34 cellular contexts compared by ENCODE assay signal in the genomic region with DNA sequence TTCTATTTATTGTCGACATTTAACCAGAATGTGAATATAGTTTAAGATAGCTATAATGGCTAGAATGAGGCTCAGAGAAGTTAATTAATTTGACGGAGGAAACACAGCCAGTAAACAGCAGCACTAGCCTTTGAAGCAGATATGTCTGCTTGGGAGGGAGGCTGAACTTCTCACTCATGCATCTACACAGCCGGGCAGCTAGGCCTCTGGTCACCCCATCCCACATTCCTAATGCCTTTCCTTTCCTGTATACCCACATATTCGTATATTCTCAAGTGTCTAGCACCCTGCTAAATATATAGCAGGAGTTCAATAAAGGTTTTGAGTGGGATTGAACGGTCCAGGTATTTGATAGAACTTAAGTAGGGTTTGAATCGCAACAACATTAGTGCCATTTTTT.
DNase-seq lines count a peak whose midpoint lies in the region; ATAC-seq, FAIRE-seq and TF ChIP-seq lines count a peak whose summit lies in the region.
"Had no signal": no experiment of that assay in that cellular context is flagged by ENCODE, and none has a peak within 500 bp of the region (broad histone marks: within the 10 kb centered on the region; RNA-seq: fewer than 3 reads in every experiment).

No MANE protein-coding gene starts in this region.

- POLR2A ChIA-PET in A549 (lab: Yijun Ruan, JAX), result interaction anchor here (0.6 kb wide), 1 partner anchor 16 kb away, joined by 3 read pairs; no protein-coding TSS in a partner anchor
- POLR2A ChIA-PET in HEK293 (lab: Yijun Ruan, JAX), result no interaction called here

- FAIRE-seq in A549 (lab: Jason Lieb, UNC), result no peak
- FAIRE-seq: A204.1, D721Med had no signal

- H3K9me3 Mint-ChIP-seq in glutamatergic neuron (ENCODE audit: unreplicated experiment), result peaks cover 2% of the 10 kb centered on the region
- H3K9me3 Mint-ChIP-seq: CD4-positive, alpha-beta T cell; CD8-positive, alpha-beta memory T cell; CD8-positive, alpha-beta T cell had no signal

- intact Hi-C loops in esophagus muscularis mucosa (cut with DNase I), result no loop called here
- intact Hi-C loops in thyroid gland (cut with DNase I), result no loop called here

- H3K27me3 ChIP-seq in esophagus muscularis mucosa (no peaks in the 10 kb centered on the region), thyroid gland (no peaks in the 10 kb centered on the region)
- H3K27me3 ChIP-seq: BE2C; BLaER1; BLaER1 treated with 17β-estradiol and CSF1 and Interleukin-3, amounts not matched to agents 10 nM and 100 nM had no signal

- TF ChIP-seq POLR2A in A549 (IDR thresholded peaks at IDR 0.05; ENCODE audit: low read length), result no peak
- no peak for TF ChIP-seq POLR2A in esophagus muscularis mucosa (IDR thresholded peaks at IDR 0.05; ENCODE audit: low read depth)
- TF ChIP-seq POLR2A in thyroid gland (IDR thresholded peaks at IDR 0.05), result no peak

- H3K4me1 ChIP-seq in A549 (peaks cover 6% of the 10 kb centered on the region; the same call in 1 of the 3 replicates), HEK293 (ENCODE audit: control insufficient read depth, insufficient read depth, low read length) (peaks cover 9% of the 10 kb centered on the region), esophagus muscularis mucosa (peaks cover 0 to 8% (median 6%) of the 10 kb centered on the region in 4 donors), thyroid gland (no peaks in the 10 kb centered on the region)
- H3K4me1 ChIP-seq: BE2C; BLaER1; BLaER1 treated with 17β-estradiol and CSF1 and Interleukin-3, amounts not matched to agents 10 nM and 100 nM; Caco-2 had no signal

- H3K4me3 Mint-ChIP-seq in glutamatergic neuron (ENCODE audit: unreplicated experiment), result no peak overlapping the region
- H3K4me3 Mint-ChIP-seq: B cell; CD14-positive monocyte; CD4-positive, alpha-beta memory T cell; CD4-positive, alpha-beta T cell; CD4-positive, CD25-positive, alpha-beta regulatory T cell; CD8-positive, alpha-beta memory T cell; CD8-positive, alpha-beta T cell had no signal

- no peak overlapping the region for H3K27ac Mint-ChIP-seq in glutamatergic neuron (ENCODE audit: unreplicated experiment)
- H3K27ac Mint-ChIP-seq: B cell; CD4-positive, alpha-beta memory T cell; CD4-positive, alpha-beta T cell; CD4-positive, CD25-positive, alpha-beta regulatory T cell; CD8-positive, alpha-beta memory T cell; CD8-positive, alpha-beta T cell had no signal

- H3K27ac ChIP-seq in A549 (no peak overlapping the region), HEK293 (ENCODE audit: extremely low read depth, low read depth, low read length) (no peak overlapping the region), esophagus muscularis mucosa (replicated peaks in 1 of 4) (no peak overlapping the region), thyroid gland (no peak overlapping the region)
- H3K27ac ChIP-seq: 22Rv1; BLaER1; BLaER1 treated with 17β-estradiol and CSF1 and Interleukin-3, amounts not matched to agents 10 nM and 100 nM; C4-2B had no signal

- no peak for TF ChIP-seq CTCF in A549 (IDR thresholded peaks at IDR 0.05)
- TF ChIP-seq CTCF in HEK293 (tag by site-specific recombination; IDR thresholded peaks at IDR 0.05), result no peak
- no peak for TF ChIP-seq CTCF in esophagus muscularis mucosa (IDR thresholded peaks at IDR 0.05)
- no peak for TF ChIP-seq CTCF in glutamatergic neuron (IDR thresholded peaks at IDR 0.05; ENCODE audit: partially characterized antibody, unreplicated experiment)
- no peak for TF ChIP-seq CTCF in thyroid gland (IDR thresholded peaks at IDR 0.05)

- ATAC-seq in A549, result no peak
- ATAC-seq: CD8-positive, alpha-beta T cell had no signal

- no peaks in the 10 kb centered on the region for H3K4me1 Mint-ChIP-seq in glutamatergic neuron (ENCODE audit: low read depth, unreplicated experiment)
- H3K4me1 Mint-ChIP-seq: B cell; CD14-positive monocyte; CD4-positive, alpha-beta memory T cell; CD4-positive, CD25-positive, alpha-beta regulatory T cell; CD8-positive, alpha-beta memory T cell had no signal

- H3K36me3 ChIP-seq in HEK293 (ENCODE audit: control insufficient read depth in 2 of 2, insufficient read depth in 1 of 2, low read length in 2 of 2) (no peaks in the 10 kb centered on the region), esophagus muscularis mucosa (no peaks in the 10 kb centered on the region), thyroid gland (no peaks in the 10 kb centered on the region)
- H3K36me3 ChIP-seq: BE2C; BLaER1; BLaER1 treated with 17β-estradiol and CSF1 and Interleukin-3, amounts not matched to agents 10 nM and 100 nM had no signal

- H3K36me3 Mint-ChIP-seq in glutamatergic neuron (ENCODE audit: unreplicated experiment), result no peaks in the 10 kb centered on the region
- H3K36me3 Mint-ChIP-seq: CD14-positive monocyte; CD4-positive, alpha-beta memory T cell; CD4-positive, CD25-positive, alpha-beta regulatory T cell; CD8-positive, alpha-beta memory T cell; CD8-positive, alpha-beta T cell had no signal

- no peak overlapping the region for H3K4me2 ChIP-seq in A549
- H3K4me2 ChIP-seq: BLaER1; BLaER1 treated with 17β-estradiol and CSF1 and Interleukin-3, amounts not matched to agents 10 nM and 100 nM had no signal

- CTCF ChIA-PET in A549 (lab: Yijun Ruan, JAX), result interaction anchor here (0.6 to 3.3 kb wide), 4 partner anchors 9 to 213 kb away, joined by 3 to 13 read pairs (median 4); no protein-coding TSS in a partner anchor
- CTCF ChIA-PET in HEK293 (lab: Yijun Ruan, JAX), result interaction anchor here (0.6 to 6.6 kb wide), 6 partner anchors 9 to 212 kb away, joined by 3 to 112 read pairs (median 3); no protein-coding TSS in a partner anchor

- H3K4me3 ChIP-seq in A549 (no peak overlapping the region), HEK293 (ENCODE audit: low read depth, low read length) (no peak overlapping the region), esophagus muscularis mucosa (no peak overlapping the region), thyroid gland (replicated peaks in 1 of 3) (no peak overlapping the region)
- H3K4me3 ChIP-seq: BLaER1; BLaER1 treated with 17β-estradiol and CSF1 and Interleukin-3, amounts not matched to agents 10 nM and 100 nM had no signal

- WGBS in A549 (ENCODE audit: missing lambda C conversion rate), result 92% methylated on average over 6 of the region's 6 CpGs
- 74% methylated on average over 6 of the region's 6 CpGs for WGBS in esophagus muscularis mucosa
- WGBS in thyroid gland, 2 donors, result 80 to 90% methylated on average over 6 of the region's 6 CpGs

- DNase-seq in A549 (ENCODE audit: low read depth in 1 of 2, low spot score in 1 of 2) (no peak), esophagus muscularis mucosa (ENCODE audit: extremely low spot score) (peak; percentile 72), glutamatergic neuron (no peak), thyroid gland (no peak), retina (no peak)
- DNase-seq: 8988T; ACHN; AML-193; BE2C; C1 segment of cervical spinal cord; Caco-2; Calu3; CD4-positive, alpha-beta memory T cell; CD4-positive, alpha-beta T cell; CD4-positive, CD25-positive, alpha-beta regulatory T cell; CD8-positive, alpha-beta memory T cell; CD8-positive, alpha-beta T cell; COR-L47; DMS 273 treated with DMSO at 0.1 percent for 48 hours; DMS153; DMS53; DMS79; DMS79 treated with DMSO at 0.1 percent for 48 hours; DND-41; EL had no signal

- TF ChIP-seq RAD21 in A549 (conservative IDR thresholded peaks at IDR 0.05 in 1 of 2, IDR thresholded peaks at IDR 0.05 in 1 of 2), result no peak

- no peaks in the 10 kb centered on the region for H3K9me3 ChIP-seq in A549
- H3K9me3 ChIP-seq in HEK293 (ENCODE audit: control insufficient read depth, insufficient read depth, low read depth, low read length), result no peaks in the 10 kb centered on the region
- no peaks in the 10 kb centered on the region for H3K9me3 ChIP-seq in esophagus muscularis mucosa
- no peaks in the 10 kb centered on the region for H3K9me3 ChIP-seq in thyroid gland
- H3K9me3 ChIP-seq: BE2C; BLaER1; BLaER1 treated with 17β-estradiol and CSF1 and Interleukin-3, amounts not matched to agents 10 nM and 100 nM; Caco-2 had no signal

- no peak for TF ChIP-seq EP300 in A549 (IDR thresholded peaks at IDR 0.05)
- no peak for TF ChIP-seq EP300 in esophagus muscularis mucosa (IDR thresholded peaks at IDR 0.05)

- peaks cover 2% of the 10 kb centered on the region for H3K27me3 Mint-ChIP-seq in glutamatergic neuron (ENCODE audit: unreplicated experiment)
- H3K27me3 Mint-ChIP-seq: CD4-positive, CD25-positive, alpha-beta regulatory T cell had no signal

TF ChIP-seq in A549, 52 proteins besides CTCF, POLR2A, EP300 and RAD21 (continues in another document):
- no peak for TF ChIP-seq KDM5A (IDR thresholded peaks at IDR 0.05)
- 0 out of 2 replicates have a peak, but pooled peaks have one; percentile 68 for TF ChIP-seq POLR2AphosphoS2 (conservative IDR thresholded peaks at IDR 0.05; ENCODE audit: low read length)
- no peak for TF ChIP-seq BHLHE40 (IDR thresholded peaks at IDR 0.05; ENCODE audit: low read depth, low read length)
- TF ChIP-seq JUN (IDR thresholded peaks at IDR 0.05), result no peak
- TF ChIP-seq EHF (CRISPR knock-in tag; IDR thresholded peaks at IDR 0.05), result no peak
- TF ChIP-seq, protein P1, sequence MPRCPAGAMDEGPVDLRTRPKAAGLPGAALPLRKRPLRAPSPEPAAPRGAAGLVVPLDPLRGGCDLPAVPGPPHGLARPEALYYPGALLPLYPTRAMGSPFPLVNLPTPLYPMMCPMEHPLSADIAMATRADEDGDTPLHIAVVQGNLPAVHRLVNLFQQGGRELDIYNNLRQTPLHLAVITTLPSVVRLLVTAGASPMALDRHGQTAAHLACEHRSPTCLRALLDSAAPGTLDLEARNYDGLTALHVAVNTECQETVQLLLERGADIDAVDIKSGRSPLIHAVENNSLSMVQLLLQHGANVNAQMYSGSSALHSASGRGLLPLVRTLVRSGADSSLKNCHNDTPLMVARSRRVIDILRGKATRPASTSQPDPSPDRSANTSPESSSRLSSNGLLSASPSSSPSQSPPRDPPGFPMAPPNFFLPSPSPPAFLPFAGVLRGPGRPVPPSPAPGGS (IDR thresholded peaks at IDR 0.05), result no peak
- TF ChIP-seq FOXS1 (CRISPR knock-in tag; IDR thresholded peaks at IDR 0.05), result no peak

TF ChIP-seq in HEK293, 187 proteins besides CTCF, POLR2A, EP300 and RAD21:
- TF ChIP-seq ZNF830 (tag by site-specific recombination; IDR thresholded peaks at IDR 0.05; ENCODE audit: low read depth), result no peak
- peak; percentile 8; the same call in 1 of the 2 replicates for TF ChIP-seq ZNF768 (tag by site-specific recombination; IDR thresholded peaks at IDR 0.05)
- no peak for TF ChIP-seq ZFP37 (tag by site-specific recombination; IDR thresholded peaks at IDR 0.05)
- TF ChIP-seq SP7 (tag by site-specific recombination; IDR thresholded peaks at IDR 0.05), result no peak
